Comparison of ENCODE assay signal across 23 cellular contexts in genomic region chr2:27233341-27233740, GRCh38. TPM values are rescaled to one million over a fixed set of nuclear protein-coding genes. Genes with fewer than 3 reads are reported as not detected.
DNase-seq lines count a peak whose midpoint lies in the region; ATAC-seq and TF ChIP-seq lines count a peak whose summit lies in the region.
"Had no signal": no experiment of that assay in that cellular context is flagged by ENCODE, and none has a peak within 500 bp of the region (broad histone marks: within the 10 kb centered on the region; RNA-seq: fewer than 3 reads in every experiment).

No MANE protein-coding gene starts in this region.

- ATAC-seq in effector memory CD8-positive, alpha-beta T cell (replicated peaks), result no peak
- no peak for ATAC-seq in HG02884 (IDR thresholded peaks at IDR 0.05; ENCODE audit: unreplicated experiment)
- ATAC-seq: A549, GM12878, GM23338, K562 had no signal

- no peaks in the 10 kb centered on the region for H3K27me3 ChIP-seq in left ventricle myocardium inferior (ENCODE audit: low read depth)
- no peaks in the 10 kb centered on the region for H3K27me3 ChIP-seq in sigmoid colon
- H3K27me3 ChIP-seq: BLaER1 had no signal

- no peak overlapping the region for H3K4me3 Mint-ChIP-seq in effector memory CD8-positive, alpha-beta T cell
- H3K4me3 Mint-ChIP-seq: CD14-positive monocyte; CD4-positive, alpha-beta memory T cell; GM23338 had no signal

- H3K36me3 ChIP-seq in left ventricle myocardium inferior, result peaks cover 97% of the 10 kb centered on the region
- peaks cover 28 to 100% (median 69%) of the 10 kb centered on the region in 4 donors for H3K36me3 ChIP-seq in sigmoid colon

- 95 to 96% methylated on average over 14 of the region's 14 CpGs for WGBS in sigmoid colon, 2 donors

- no peak overlapping the region for H3K4me3 ChIP-seq in left ventricle myocardium inferior
- no peak overlapping the region for H3K4me3 ChIP-seq in sigmoid colon
- H3K4me3 ChIP-seq: A549, BLaER1, GM12878, GM23338, K562 had no signal

- no peak overlapping the region for H3K27ac ChIP-seq in left ventricle myocardium inferior (replicated peaks)
- H3K27ac ChIP-seq in sigmoid colon, result no peak overlapping the region
- H3K27ac ChIP-seq in substantia nigra (ENCODE audit: low read depth, low read length, poor library complexity, severe bottlenecking), result no peak overlapping the region
- H3K27ac ChIP-seq: 22Rv1, A549, HL-60 had no signal

- H3K9me3 Mint-ChIP-seq in effector memory CD8-positive, alpha-beta T cell, result no peaks in the 10 kb centered on the region
- H3K9me3 Mint-ChIP-seq: CD14-positive monocyte; CD4-positive, alpha-beta memory T cell; GM23338 had no signal

- peaks cover 68% of the 10 kb centered on the region for H3K36me3 Mint-ChIP-seq in effector memory CD8-positive, alpha-beta T cell (ENCODE audit: insufficient read depth)

- peak; percentile 57 for DNase-seq in cardiac septum (ENCODE audit: low spot score)
- no peak for DNase-seq in left ventricle myocardium inferior
- DNase-seq in effector memory CD8-positive, alpha-beta T cell, result no peak
- peak; percentile 48 for DNase-seq in sigmoid colon
- no peak for DNase-seq in substantia nigra (lab: John Stamatoyannopoulos, UW)
- no peak for DNase-seq in stimulated activated naive CD4-positive, alpha-beta T cell (lab: John Stamatoyannopoulos, UW)
- DNase-seq: Calu3; CD4-positive, alpha-beta memory T cell; DND-41; EL; HCEC 1CT had no signal

- H3K4me1 ChIP-seq in left ventricle myocardium inferior (no peaks in the 10 kb centered on the region), sigmoid colon (no peaks in the 10 kb centered on the region)
- H3K4me1 ChIP-seq: A549 had no signal

- TF ChIP-seq POLR2A in sigmoid colon (IDR thresholded peaks at IDR 0.05), result no peak

- H3K27me3 Mint-ChIP-seq in effector memory CD8-positive, alpha-beta T cell, result no peaks in the 10 kb centered on the region
- H3K27me3 Mint-ChIP-seq: CD4-positive, alpha-beta memory T cell had no signal

- peak overlapping the region; percentile 5 to 53 for H3K27ac Mint-ChIP-seq in effector memory CD8-positive, alpha-beta T cell
- H3K27ac Mint-ChIP-seq: GM23338 had no signal

- intact Hi-C loops in cardiac septum (cut with DNase I), result no loop called here
- intact Hi-C loops in left ventricle myocardium inferior (cut with micrococcal nuclease), result no loop called here
- intact Hi-C loops in sigmoid colon (cut with DNase I), result no loop called here

- H3K9me3 ChIP-seq in left ventricle myocardium inferior (replicated peaks) (no peaks in the 10 kb centered on the region), sigmoid colon (no peaks in the 10 kb centered on the region)
- H3K9me3 ChIP-seq: A549, BLaER1 had no signal

- H3K4me1 Mint-ChIP-seq in effector memory CD8-positive, alpha-beta T cell (ENCODE audit: low read depth in 2 of 2), result no peaks in the 10 kb centered on the region
- H3K4me1 Mint-ChIP-seq: CD14-positive monocyte; CD4-positive, alpha-beta memory T cell; GM23338 had no signal

- no peak for TF ChIP-seq EP300 in sigmoid colon (IDR thresholded peaks at IDR 0.05)

- TF ChIP-seq CTCF in left ventricle myocardium inferior (IDR thresholded peaks at IDR 0.05; ENCODE audit: borderline replicate concordance) (no peak), sigmoid colon (IDR thresholded peaks at IDR 0.05) (no peak)

RNA-seq across cellular contexts. Expression of gene CAD, which starts 16.2 kb away (rescaled TPM):
- total RNA-seq in cardiac septum (11.0 TPM), left ventricle myocardium inferior (7.7 TPM), sigmoid colon (10 to 100 TPM in 3 of 4 donors, 1 to 10 TPM in 1; 9.1 to 25.2 (median 17.1) TPM)
- 10 to 100 TPM in 1 of 3 donors, 1 to 10 TPM in 2; 1.8 to 27.4 (median 3.0) TPM for polyA plus RNA-seq in sigmoid colon

RNA-seq across cellular contexts. Expression of gene SLC5A6, which starts 21.3 kb away (rescaled TPM):
- total RNA-seq in cardiac septum, result 11.4 TPM
- total RNA-seq in left ventricle myocardium inferior, result 12.0 TPM
- total RNA-seq in sigmoid colon, result 10 to 100 TPM in 3 of 4 donors, 1 to 10 TPM in 1; 7.2 to 15.5 (median 12.9) TPM
- polyA plus RNA-seq in sigmoid colon, result 10 to 100 TPM in 1 of 3 donors, 1 to 10 TPM in 2; 2.4 to 26.7 (median 3.5) TPM

RNA-seq across cellular contexts. Expression of gene ATRAID, which starts 21.5 kb away (rescaled TPM):
- total RNA-seq in cardiac septum (131 TPM), left ventricle myocardium inferior (121 TPM), sigmoid colon (100 to 1,000 TPM; 128 to 226 (median 159) TPM)
- polyA plus RNA-seq in sigmoid colon, result 10 to 100 TPM; 58.5 to 99.7 (median 73.9) TPM

RNA-seq across cellular contexts. Expression of gene SLC30A3, which starts 29.5 kb away (rescaled TPM):
- total RNA-seq in cardiac septum (10.2 TPM), left ventricle myocardium inferior (5.9 TPM), sigmoid colon (1 to 10 TPM in 1 of 4 donors, under 1 TPM in 2, not detected in 1; 0.28 to 1.1 (median 0.68) TPM)
- polyA plus RNA-seq in sigmoid colon, result under 1 TPM in 2 of 3 donors, not detected in 1; 0.10 to 0.60 TPM
- total RNA-seq: Calu3; CD4-positive, alpha-beta memory T cell; GM12878 had no signal
- polyA plus RNA-seq: CD14-positive monocyte; CD4-positive, alpha-beta memory T cell had no signal

RNA-seq across cellular contexts. Expression of gene DNAJC5G, which starts 41.9 kb away (rescaled TPM):
- total RNA-seq in cardiac septum (1.6 TPM), left ventricle myocardium inferior (1.2 TPM), sigmoid colon (1 to 10 TPM in 1 of 4 donors, under 1 TPM in 1, not detected in 2; 0.71 to 1.7 TPM)
- polyA plus RNA-seq in sigmoid colon, result not detected
- total RNA-seq: Calu3; CD4-positive, alpha-beta memory T cell; G401; GM12878; HT1080; K562 had no signal
- polyA plus RNA-seq: A549; AG04450; CD14-positive monocyte; CD4-positive, alpha-beta memory T cell; GM12878; GM23338; K562 had no signal

Comparison
In these comparisons a context has a peak if more than half of its experiments do, and no peak if none do; other contexts are left out.
1. DNase-seq: peak in cardiac septum (single experiment) and sigmoid colon (single experiment); none in left ventricle myocardium inferior (single experiment), effector memory CD8-positive, alpha-beta T cell (0 of 3), substantia nigra (0 of 49) and stimulated activated naive CD4-positive, alpha-beta T cell (0 of 6).